Comparison of ENCODE assay signal across 26 cellular contexts in genomic region chr4:26736621-26737020, GRCh38.
DNase-seq lines count a peak whose midpoint lies in the region; ATAC-seq, FAIRE-seq and TF ChIP-seq lines count a peak whose summit lies in the region.
"Had no signal": no experiment of that assay in that cellular context is flagged by ENCODE, and none has a peak within 500 bp of the region (broad histone marks: within the 10 kb centered on the region; RNA-seq: fewer than 3 reads in every experiment).

No MANE protein-coding gene starts in this region.

- H3K36me3 ChIP-seq in bronchial epithelial cell (ENCODE audit: control insufficient read depth, insufficient read depth, low read length): no peaks in the 10 kb centered on the region
- H3K36me3 ChIP-seq: brain microvascular endothelial cell, heart right ventricle, pancreas, right lobe of liver had no signal

- DNase-seq in ELR (ENCODE audit: low read depth): peak; percentile 50
- DNase-seq in HT1080 (ENCODE audit: low read depth): peak; percentile 27
- DNase-seq in bronchial epithelial cell (ENCODE audit: low read depth): peak; percentile 74
- DNase-seq in kidney tubule cell (ENCODE audit: low spot score): peak; percentile 57
- no peak for DNase-seq in AML-193 (lab: John Stamatoyannopoulos, UW)
- DNase-seq in Right ventricle myocardium superior: no peak
- DNase-seq: activated B cell treated with CpG ODN at 0.5 μM for 24 hours; activated CD4-positive, alpha-beta memory T cell treated with anti-CD3 and anti-CD28 coated beads, Interleukin-2, amount 10 ng/mL, durations not matched to agents 7 days and 5 days; activated effector memory CD4-positive, alpha-beta T cell treated with Interleukin-2 at 50 U/mL for 16 hours; brain microvascular endothelial cell; effector memory CD8-positive, alpha-beta T cell; GF-D8; heart right ventricle; midbrain; MM.1S; natural killer cell; NCI-H1436; NCI-H526; pancreas; right lobe of liver; RPMI8226; T-helper 9 cell had no signal

- TF ChIP-seq CTCF in bronchial epithelial cell (IDR thresholded peaks at IDR 0.05; ENCODE audit: insufficient read depth, low read length, severe bottlenecking): no peak

- no peaks in the 10 kb centered on the region for H3K27me3 ChIP-seq in bronchial epithelial cell (ENCODE audit: control insufficient read depth, insufficient read depth, low read length)
- H3K27me3 ChIP-seq: brain microvascular endothelial cell, heart right ventricle, pancreas, right lobe of liver had no signal

- FAIRE-seq in bronchial epithelial cell (lab: Jason Lieb, UNC): no peak

- no peak overlapping the region for H3K4me3 ChIP-seq in bronchial epithelial cell (ENCODE audit: low read depth, low read length)
- H3K4me3 ChIP-seq: heart right ventricle, pancreas, right lobe of liver had no signal

- intact Hi-C loops in Right ventricle myocardium superior (cut with DNase I): no loop called here

- no peak for ATAC-seq in HG02571 (IDR thresholded peaks at IDR 0.05; ENCODE audit: unreplicated experiment)
- ATAC-seq in Right ventricle myocardium superior (ENCODE audit: poor library complexity): no peak
- ATAC-seq in GM18502 (IDR thresholded peaks at IDR 0.05; ENCODE audit: poor library complexity, unreplicated experiment): no peak
- ATAC-seq: effector memory CD8-positive, alpha-beta T cell; HCT116; heart right ventricle; left lobe of liver; natural killer cell; pancreas; right lobe of liver had no signal

Comparison
In these comparisons a context has a peak if more than half of its experiments do, and no peak if none do; other contexts are left out.
1. DNase-seq: peak in ELR (single experiment), HT1080 (single experiment), bronchial epithelial cell (single experiment) and kidney tubule cell (single experiment); none in AML-193 (0 of 2) and Right ventricle myocardium superior (single experiment).